Comparison of ENCODE assay signal across 24 cellular contexts in the genomic region with DNA sequence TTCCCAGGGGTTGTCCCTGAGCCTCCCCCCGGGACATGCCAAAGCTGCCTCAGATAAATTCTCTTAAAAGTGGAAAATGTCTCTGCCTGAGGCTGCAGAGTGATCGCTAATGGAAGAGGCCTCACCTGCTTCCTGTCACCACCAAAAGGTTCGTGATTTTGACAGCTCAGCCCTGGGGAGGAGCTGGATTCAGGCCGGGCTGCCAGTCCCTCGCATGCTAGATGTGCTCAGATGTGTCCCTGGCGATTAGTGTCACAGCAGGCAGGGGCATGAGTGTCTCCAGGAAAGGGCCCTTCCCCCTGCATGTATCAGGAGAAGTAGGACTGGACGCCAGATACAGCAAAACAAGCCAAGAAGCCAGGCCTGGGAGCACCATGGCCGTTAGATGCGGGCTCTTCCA.
"Had no signal": no experiment of that assay in that cellular context is flagged by ENCODE, and none has a peak within 500 bp of the region (broad histone marks: within the 10 kb centered on the region; RNA-seq: fewer than 3 reads in every experiment).

No MANE protein-coding gene starts in this region.

- H3K27ac ChIP-seq: coronary artery, esophagus squamous epithelium, gastrocnemius medialis, sigmoid colon, testis, uterus had no signal

- H3K36me3 ChIP-seq: esophagus squamous epithelium, gastrocnemius medialis, sigmoid colon, uterus had no signal

- H3K4me3 ChIP-seq: coronary artery, esophagus squamous epithelium, gastrocnemius medialis, mucosa of descending colon, sigmoid colon, smooth muscle cell, testis, uterus had no signal

- ATAC-seq: gastrocnemius medialis; mucosa of descending colon; stimulated activated naive B cell treated with anti-CD40 and anti-IgM and Interleukin-4, amounts not matched to agents 10 μg/mL and 1 μg/mL and 100 μg/mL, for 72 hours had no signal

- H3K9me3 ChIP-seq: gastrocnemius medialis, mucosa of descending colon, sigmoid colon, testis, uterus had no signal

- FAIRE-seq: bronchial epithelial cell had no signal

- DNase-seq: activated CD4-positive, alpha-beta memory T cell treated with anti-CD3 and anti-CD28 coated beads for 36 hours; activated CD4-positive, alpha-beta T cell treated with anti-CD3 and anti-CD28 coated beads for 48 hours; activated effector memory CD4-positive, alpha-beta T cell treated with anti-CD3 and anti-CD28 coated beads, Interleukin-2, amount 50 U/mL, for 16 hours; activated naive CD4-positive, alpha-beta T cell treated with anti-CD3 and anti-CD28 coated beads, Interleukin-2, amount 10 ng/mL, durations not matched to agents 7 days and 5 days; activated T-cell treated with anti-CD3 and anti-CD28 coated beads, Interleukin-2, amount 50 U/mL, for 48 hours; amygdala; cerebellar nuclear complex; esophagus squamous epithelium; gastrocnemius medialis; head of caudate nucleus; hypothalamus; mesenchymal stem cell; mucosa of descending colon; nephron progenitor cell; occipital lobe; sigmoid colon; stimulated activated CD4-positive, alpha-beta T cell treated with anti-CD3 and anti-CD28 coated beads, Interleukin-15, amount 100 ng/mL, for 24 hours; stimulated activated CD8-positive, alpha-beta memory T cell treated with anti-CD3 and anti-CD28 coated beads, Interleukin-4, amount 100 ng/mL, for 48 hours; stimulated activated naive B cell treated with anti-CD40 and anti-IgM and Interleukin-4, amounts not matched to agents 10 μg/mL and 1 μg/mL and 100 μg/mL, for 72 hours; testis; uterus had no signal

- H3K27me3 ChIP-seq: esophagus squamous epithelium, gastrocnemius medialis, sigmoid colon, testis, uterus had no signal

- H3K4me1 ChIP-seq: esophagus squamous epithelium, gastrocnemius medialis, sigmoid colon, testis, uterus had no signal

- H3K4me2 ChIP-seq: smooth muscle cell had no signal
